In the genomic region with DNA sequence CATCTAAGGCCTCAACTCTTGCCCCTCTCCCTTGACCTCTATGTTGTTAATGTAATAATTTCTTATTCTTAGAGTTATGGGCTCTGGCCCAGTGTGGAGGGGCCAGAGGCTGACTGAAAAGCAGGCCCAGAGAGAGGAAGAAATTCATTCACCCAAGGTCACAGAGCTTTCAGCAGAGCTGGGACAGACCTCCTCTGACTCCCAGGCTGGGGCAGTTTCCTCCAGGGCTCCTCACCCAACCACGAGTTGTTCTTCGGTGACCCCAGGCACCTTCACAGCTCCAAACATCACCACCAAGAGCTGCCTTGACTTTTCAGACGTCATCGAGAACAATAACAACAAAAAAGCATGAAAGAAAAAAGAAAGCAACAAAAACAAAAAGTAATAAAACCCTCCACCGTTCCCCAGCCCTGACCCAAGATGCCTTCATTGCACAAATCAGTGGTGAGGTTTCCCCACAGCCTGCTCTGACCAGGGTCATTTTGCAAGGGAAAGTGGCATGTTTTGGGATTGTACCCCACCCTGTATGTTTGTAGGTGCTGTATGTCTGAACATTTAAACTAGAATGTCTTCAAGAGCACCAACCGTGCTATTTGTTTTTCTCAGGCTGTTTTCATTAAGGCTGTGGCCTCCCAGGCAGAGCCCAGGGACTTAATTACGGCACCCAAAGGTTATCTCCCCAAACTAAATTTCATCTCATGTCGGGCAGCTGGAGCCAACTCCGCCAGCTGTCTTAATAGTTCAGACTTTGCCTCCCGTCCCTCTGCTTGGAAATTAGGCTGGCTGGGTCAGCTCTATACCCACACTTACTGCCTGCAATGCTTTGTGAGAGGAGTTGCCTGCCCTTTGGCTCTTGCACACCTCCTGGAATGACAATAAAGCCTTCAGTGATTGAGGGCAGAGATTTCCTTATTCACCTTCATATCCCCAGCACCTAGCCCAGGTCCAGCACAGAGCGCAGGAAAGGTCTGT, we compare ENCODE assay signal across 15 cellular contexts.
"Had no signal": no experiment of that assay in that cellular context is flagged by ENCODE, and none has a peak within 500 bp of the region (broad histone marks: within the 10 kb centered on the region; RNA-seq: fewer than 3 reads in every experiment).

No MANE protein-coding gene starts in this region.

- H3K4me3 ChIP-seq: adrenal gland, gastroesophageal sphincter, right atrium auricular region, upper lobe of left lung had no signal

- H3K36me3 ChIP-seq: adrenal gland, gastroesophageal sphincter, right atrium auricular region, upper lobe of left lung had no signal

- H3K9me3 ChIP-seq: adrenal gland, gastroesophageal sphincter, right atrium auricular region, upper lobe of left lung had no signal

- H3K4me1 Mint-ChIP-seq: mesothelial cell of epicardium had no signal

- H3K4me1 ChIP-seq: adrenal gland, gastroesophageal sphincter, right atrium auricular region had no signal

- H3K27ac Mint-ChIP-seq: activated naive CD4-positive, alpha-beta T cell treated with anti-CD3 and anti-CD28 coated beads for 36 hours; mesothelial cell of epicardium had no signal

- H3K4me3 Mint-ChIP-seq: activated naive CD4-positive, alpha-beta T cell treated with anti-CD3 and anti-CD28 coated beads for 36 hours; mesothelial cell of epicardium had no signal

- DNase-seq: activated CD4-positive, alpha-beta T cell treated with anti-CD3 and anti-CD28 coated beads, Interleukin-2, amount 50 U/mL, for 48 hours; activated CD4-positive, CD25-positive, alpha-beta regulatory T cell treated with anti-CD3 and anti-CD28 coated beads, Interleukin-2, amount 50 U/mL, for 72 hours; activated CD8-positive, alpha-beta memory T cell treated with anti-CD3 and anti-CD28 coated beads, Interleukin-2, amount 50 U/mL, for 4 hours; activated naive CD4-positive, alpha-beta T cell treated with anti-CD3 and anti-CD28 coated beads for 36 hours; adrenal gland; central memory CD4-positive, alpha-beta T cell; cortex of kidney; effector memory CD4-positive, alpha-beta T cell; stimulated activated naive CD4-positive, alpha-beta T cell treated with Interleukin-2 at 50 U/mL for 16 hours; SW 1271; T-helper 9 cell; upper lobe of left lung had no signal

- H3K27ac ChIP-seq: adrenal gland, gastroesophageal sphincter, right atrium auricular region, upper lobe of left lung had no signal

- H3K27me3 ChIP-seq: right atrium auricular region, upper lobe of left lung had no signal

- H3K36me3 Mint-ChIP-seq: mesothelial cell of epicardium had no signal

- H3K9me3 Mint-ChIP-seq: activated naive CD4-positive, alpha-beta T cell treated with anti-CD3 and anti-CD28 coated beads for 36 hours had no signal

- ATAC-seq: gastroesophageal sphincter had no signal
